Comparison of ENCODE assay signal across 8 cellular contexts in genomic region chr2:203327918-203328734, GRCh38. TPM values are rescaled to one million over a fixed set of nuclear protein-coding genes. Genes with fewer than 3 reads are reported as not detected.
DNase-seq lines count a peak whose midpoint lies in the region; ATAC-seq and TF ChIP-seq lines count a peak whose summit lies in the region.

Gene ABI2 (plus strand): TSS chr2:203328394. CDS start chr2:203328515, 121 bp downstream.

- POLR2A ChIA-PET in RWPE1 (lab: Yijun Ruan, JAX; ENCODE audit: low non-redundant PET) = no interaction called here

- H3K4me3 ChIP-seq in Jurkat, Clone E6-1 (ENCODE audit: low read length) = peak within 1 kb of the TSS; percentile 82
- H3K4me3 ChIP-seq in fibroblast of the aortic adventitia (ENCODE audit: low read depth, low read length) = peak within 1 kb of the TSS; percentile 85

- CTCF ChIA-PET in RWPE1 (lab: Yijun Ruan, JAX) = interaction anchor here (0.6 kb wide), 1 partner anchor 225 kb away, joined by 4 read pairs; no protein-coding TSS in a partner anchor

- peaks cover 7% of the 10 kb centered on the region for H3K36me3 Mint-ChIP-seq in natural killer cell treated with Interleukin-12 subunit alpha and Interleukin-12 subunit beta and Interleukin-15 and Interleukin-18, amount 100 ng/mL, for 72 hours

- TF ChIP-seq CTCF in RWPE1 (conservative IDR thresholded peaks at IDR 0.05; ENCODE audit: low read depth) (no peak), fibroblast of the aortic adventitia (IDR thresholded peaks at IDR 0.05; ENCODE audit: insufficient read depth, low read length) (no peak)

- DNase-seq in DMS 273 treated with DMSO at 0.1 percent for 48 hours (lab: John Stamatoyannopoulos, UW) = peak; percentile 60
- peak; percentile 74 for DNase-seq in Jurkat, Clone E6-1 (ENCODE audit: low read depth, low spot score)
- peak; percentile 86 for DNase-seq in RWPE1 (ENCODE audit: low spot score)
- peak; percentile 48 for DNase-seq in activated effector memory CD4-positive, alpha-beta T cell treated with Interleukin-2 at 50 U/mL for 16 hours
- peak; percentile 59 for DNase-seq in fibroblast of the aortic adventitia (ENCODE audit: low read depth)
- DNase-seq in natural killer cell treated with Interleukin-12 subunit alpha and Interleukin-12 subunit beta and Interleukin-15 and Interleukin-18, amount 100 ng/mL, for 72 hours (ENCODE audit: low spot score) = peak; percentile 86
- peak; percentile 49 for DNase-seq in stimulated activated naive CD4-positive, alpha-beta T cell treated with Interleukin-2 at 50 U/mL for 16 hours (lab: John Stamatoyannopoulos, UW)

- no peaks in the 10 kb centered on the region for H3K27me3 Mint-ChIP-seq in natural killer cell treated with Interleukin-12 subunit alpha and Interleukin-12 subunit beta and Interleukin-15 and Interleukin-18, amount 100 ng/mL, for 72 hours

- peak within 1 kb of the TSS; percentile 98 for H3K4me3 Mint-ChIP-seq in natural killer cell treated with Interleukin-12 subunit alpha and Interleukin-12 subunit beta and Interleukin-15 and Interleukin-18, amount 100 ng/mL, for 72 hours

- H3K27ac Mint-ChIP-seq in natural killer cell treated with Interleukin-12 subunit alpha and Interleukin-12 subunit beta and Interleukin-15 and Interleukin-18, amount 100 ng/mL, for 72 hours = peak within 1 kb of the TSS; percentile 83 to 85

- peak within 1 kb of the TSS; percentile 88 for H3K27ac ChIP-seq in RWPE1

- peak; percentile 60 for ATAC-seq in GM21529 (IDR thresholded peaks at IDR 0.05; ENCODE audit: unreplicated experiment)
- ATAC-seq in natural killer cell treated with Interleukin-12 subunit alpha and Interleukin-12 subunit beta and Interleukin-15 and Interleukin-18, amount 100 ng/mL, for 72 hours = peak; percentile 83 to 90

- H3K4me1 Mint-ChIP-seq in natural killer cell treated with Interleukin-12 subunit alpha and Interleukin-12 subunit beta and Interleukin-15 and Interleukin-18, amount 100 ng/mL, for 72 hours (ENCODE audit: low read depth in 2 of 2) = peaks cover 20 to 27% of the 10 kb centered on the region in 2 donors

- H3K9me3 Mint-ChIP-seq in natural killer cell treated with Interleukin-12 subunit alpha and Interleukin-12 subunit beta and Interleukin-15 and Interleukin-18, amount 100 ng/mL, for 72 hours = no peaks in the 10 kb centered on the region

RNA-seq across cellular contexts. Expression of gene ABI2, which starts in this region (rescaled TPM):
- polyA plus RNA-seq in Jurkat, Clone E6-1 (2012; ENCODE audit: insufficient read depth, insufficient read length) = 43.1 TPM
- total RNA-seq in fibroblast of the aortic adventitia (ENCODE audit: low replicate concordance) = 24.3 and 36.4 TPM in 2 replicates
- total RNA-seq in natural killer cell treated with Interleukin-12 subunit alpha and Interleukin-12 subunit beta and Interleukin-15 and Interleukin-18, amount 100 ng/mL, for 72 hours = 10 to 100 TPM; 29.2 to 38.6 TPM

Comparison
In these comparisons a context has a peak if more than half of its experiments do, and no peak if none do; other contexts are left out.
1. Peak in every context shown above with its lines: DNase-seq, ATAC-seq, H3K4me3 ChIP-seq and H3K27ac ChIP-seq.